Comparison of ENCODE assay signal across 8 cellular contexts in genomic region chr6:158869010-158869603, GRCh38. TPM values are rescaled to one million over a fixed set of nuclear protein-coding genes. Genes with fewer than 3 reads are reported as not detected.
A peak's percentile ranks its signal among the peaks of the same experiment; 100 is the strongest.
DNase-seq lines count a peak whose midpoint lies in the region; ATAC-seq and TF ChIP-seq lines count a peak whose summit lies in the region.

No MANE protein-coding gene starts in this region.

- H4K20me1 ChIP-seq in BLaER1, result no peaks in the 10 kb centered on the region

- peak overlapping the region; percentile 99 for H3K27ac ChIP-seq in BLaER1

- no peaks in the 10 kb centered on the region for H3K36me3 ChIP-seq in BLaER1

- H3K9me3 ChIP-seq in BLaER1 (0 out of 2 replicates have a peak, but pooled peaks cover 7% of the 10 kb centered on the region), T-helper 17 cell (ENCODE audit: control insufficient read depth, low read length, poor library complexity, severe bottlenecking) (no peaks in the 10 kb centered on the region)

- ATAC-seq in GM19043 (IDR thresholded peaks at IDR 0.05; ENCODE audit: low read depth, unreplicated experiment) (peak; percentile 14), T-helper 17 cell (peak; percentile 61)

- H3K9me3 Mint-ChIP-seq in IgD-negative memory B cell (no peaks in the 10 kb centered on the region), progenitor cell of endocrine pancreas (ENCODE audit: low read depth) (no peaks in the 10 kb centered on the region)

- no peak for DNase-seq in T-helper 17 cell
- DNase-seq in fibroblast of pulmonary artery (ENCODE audit: low read depth), result no peak
- DNase-seq in progenitor cell of endocrine pancreas (ENCODE audit: low spot score, unreplicated experiment), result no peak
- DNase-seq in D341Med (ENCODE audit: low spot score), result no peak
- DNase-seq in ecto neural progenitor cell (ENCODE audit: low spot score), result no peak

- no peaks in the 10 kb centered on the region for H3K27me3 ChIP-seq in BLaER1

- H3K4me3 Mint-ChIP-seq in IgD-negative memory B cell (peak overlapping the region; percentile 82 to 88 (median 88)), T-helper 17 cell (peak overlapping the region; percentile 87), progenitor cell of endocrine pancreas (ENCODE audit: low read depth) (peak overlapping the region; percentile 75)

- H3K4me1 Mint-ChIP-seq in IgD-negative memory B cell, result peaks cover 40 to 55% (median 41%) of the 10 kb centered on the region in 3 donors
- H3K4me1 Mint-ChIP-seq in T-helper 17 cell, result peaks cover 18% of the 10 kb centered on the region
- peaks cover 25% of the 10 kb centered on the region for H3K4me1 Mint-ChIP-seq in progenitor cell of endocrine pancreas (ENCODE audit: low read depth)

- peak overlapping the region; percentile 94 for H3K9ac ChIP-seq in BLaER1

- peak overlapping the region; percentile 81 for H3K4me2 ChIP-seq in BLaER1

- H3K27me3 Mint-ChIP-seq in IgD-negative memory B cell (no peaks in the 10 kb centered on the region), T-helper 17 cell (no peaks in the 10 kb centered on the region), progenitor cell of endocrine pancreas (no peaks in the 10 kb centered on the region)

- peaks cover 2% of the 10 kb centered on the region for H3K36me3 Mint-ChIP-seq in IgD-negative memory B cell
- H3K36me3 Mint-ChIP-seq in T-helper 17 cell (ENCODE audit: low read depth), result peaks cover 3% of the 10 kb centered on the region
- peaks cover 1% of the 10 kb centered on the region for H3K36me3 Mint-ChIP-seq in progenitor cell of endocrine pancreas (ENCODE audit: insufficient read depth)

- H3K4me3 ChIP-seq in BLaER1 (peak overlapping the region; percentile 57), fibroblast of pulmonary artery (replicated peaks; ENCODE audit: low read depth, low read length) (peak overlapping the region; percentile 52)

- TF ChIP-seq CTCF in fibroblast of pulmonary artery (IDR thresholded peaks at IDR 0.05; ENCODE audit: low read length, missing control alignments) (no peak), progenitor cell of endocrine pancreas (IDR thresholded peaks at IDR 0.05; ENCODE audit: unreplicated experiment) (no peak)

- H3K27ac Mint-ChIP-seq in IgD-negative memory B cell (peak overlapping the region; percentile 96 to 99 (median 98)), T-helper 17 cell (peak overlapping the region; percentile 99), progenitor cell of endocrine pancreas (peak overlapping the region; percentile 100)

- H3K4me1 ChIP-seq in BLaER1, result peaks cover 70% of the 10 kb centered on the region

RNA-seq across cellular contexts. Expression of gene EZR, which starts 49.9 kb away (rescaled TPM):
- 588 TPM for polyA plus RNA-seq in IgD-negative memory B cell
- 100 to 1,000 TPM; 341 to 361 TPM for total RNA-seq in T-helper 17 cell
- 258 and 274 TPM in 2 replicates for total RNA-seq in progenitor cell of endocrine pancreas
